Comparison of ENCODE assay signal across 14 cellular contexts in the genomic region with DNA sequence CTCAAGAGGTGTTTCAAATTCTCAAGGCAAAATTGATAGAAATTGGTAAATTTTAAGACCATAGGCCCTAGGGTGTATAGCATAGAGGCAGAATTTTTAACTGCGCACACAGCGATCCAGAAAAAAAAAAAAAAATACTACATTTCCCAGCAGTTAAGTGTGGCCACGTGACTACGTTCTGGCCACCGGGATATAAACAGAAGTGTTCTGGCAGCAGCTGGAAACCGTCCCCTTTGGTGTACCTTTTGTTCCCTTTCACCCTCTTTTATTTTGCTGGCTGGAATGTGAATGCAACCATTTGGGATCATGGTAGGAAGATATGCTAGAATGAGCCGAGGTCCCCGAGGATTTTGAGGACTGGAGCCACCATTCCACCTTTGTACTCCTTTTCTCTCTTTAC. TPM values are rescaled to one million over a fixed set of nuclear protein-coding genes. Genes with fewer than 3 reads are reported as not detected.
DNase-seq lines count a peak whose midpoint lies in the region; ATAC-seq and TF ChIP-seq lines count a peak whose summit lies in the region.
"Had no signal": no experiment of that assay in that cellular context is flagged by ENCODE, and none has a peak within 500 bp of the region (broad histone marks: within the 10 kb centered on the region; RNA-seq: fewer than 3 reads in every experiment).

No MANE protein-coding gene starts in this region.

- WGBS in esophagus squamous epithelium, 2 donors: 67 to 71% methylated on average over 8 of the region's 8 CpGs

- no peak for ATAC-seq in GM21423 (IDR thresholded peaks at IDR 0.05; ENCODE audit: unreplicated experiment)

- TF ChIP-seq CTCF in breast epithelium (IDR thresholded peaks at IDR 0.05): no peak
- TF ChIP-seq CTCF in MCF 10A (IDR thresholded peaks at IDR 0.05; ENCODE audit: unreplicated experiment): no peak
- no peak for TF ChIP-seq CTCF in esophagus squamous epithelium (IDR thresholded peaks at IDR 0.05)
- TF ChIP-seq CTCF in nephron (IDR thresholded peaks at IDR 0.05; ENCODE audit: unreplicated experiment in 3 of 3): no peak

- POLR2A ChIA-PET in MCF 10A (lab: Yijun Ruan, JAX): interaction anchor here (0.6 to 1.5 kb wide), 6 partner anchors 9 to 1612 kb away, joined by 3 to 4 read pairs (median 3); no protein-coding TSS in a partner anchor

- H3K27me3 Mint-ChIP-seq in MCF 10A (ENCODE audit: insufficient read depth, unreplicated experiment) (peaks cover 19% of the 10 kb centered on the region), nephron (ENCODE audit: low read depth) (peaks cover 14% of the 10 kb centered on the region)

- H3K4me3 ChIP-seq in breast epithelium (no peak overlapping the region), esophagus squamous epithelium (no peak overlapping the region), HAP-1 (no peak overlapping the region)
- H3K4me3 ChIP-seq: GM23248 had no signal

- H3K4me3 Mint-ChIP-seq in MCF 10A (ENCODE audit: unreplicated experiment) (no peak overlapping the region), nephron (no peak overlapping the region)
- H3K4me3 Mint-ChIP-seq: activated naive CD8-positive, alpha-beta T cell treated with anti-CD3 and anti-CD28 coated beads, Interleukin-2, amount 10 ng/mL, durations not matched to agents 7 days and 5 days; memory B cell had no signal

- CTCF ChIA-PET in MCF 10A (lab: Yijun Ruan, JAX): interaction anchor here (0.6 to 1.3 kb wide), 2 partner anchors 22 kb away, joined by 3 read pairs; no protein-coding TSS in a partner anchor

- H3K27ac Mint-ChIP-seq in MCF 10A (ENCODE audit: low read depth, unreplicated experiment) (no peak overlapping the region), nephron (peak overlapping the region; percentile 31 to 80 (median 78))
- H3K27ac Mint-ChIP-seq: activated naive CD8-positive, alpha-beta T cell treated with anti-CD3 and anti-CD28 coated beads, Interleukin-2, amount 10 ng/mL, durations not matched to agents 7 days and 5 days; memory B cell had no signal

- DNase-seq in breast epithelium (ENCODE audit: low spot score in 2 of 2) (peak in 1 of 2 donors; percentile 72), MCF 10A (ENCODE audit: unreplicated experiment) (no peak), esophagus squamous epithelium (lab: John Stamatoyannopoulos, UW) (no peak), ureter (ENCODE audit: low spot score) (peak; percentile 36), HAP-1 (ENCODE audit: low spot score in 2 of 2) (no peak), DMS 273 treated with DMSO at 0.1 percent for 48 hours (lab: John Stamatoyannopoulos, UW) (no peak)
- DNase-seq: activated naive CD8-positive, alpha-beta T cell treated with anti-CD3 and anti-CD28 coated beads, Interleukin-2, amount 10 ng/mL, durations not matched to agents 7 days and 5 days; COR-L47; effector CD8-positive, alpha-beta T cell; GM23248; T-helper 9 cell had no signal

- in situ Hi-C loops in HAP-1 (cut with MboI; ENCODE audit: low sequenced_read_pairs): no loop called here

- H3K36me3 ChIP-seq in breast epithelium (no peaks in the 10 kb centered on the region), esophagus squamous epithelium (no peaks in the 10 kb centered on the region), HAP-1 (replicated peaks) (no peaks in the 10 kb centered on the region)

- intact Hi-C loops in breast epithelium (cut with DNase I; ENCODE audit: low total_unique reads): no loop called here
- intact Hi-C loops in MCF 10A (cut with micrococcal nuclease): no loop called here
- intact Hi-C loops in esophagus squamous epithelium (cut with DNase I): no loop called here

- TF ChIP-seq POLR2A in breast epithelium (IDR thresholded peaks at IDR 0.05) (no peak), esophagus squamous epithelium (IDR thresholded peaks at IDR 0.05) (no peak)

- peaks cover 6% of the 10 kb centered on the region for H3K36me3 Mint-ChIP-seq in MCF 10A (ENCODE audit: insufficient read depth, unreplicated experiment)
- H3K36me3 Mint-ChIP-seq in nephron (ENCODE audit: low read depth): peaks cover 3% of the 10 kb centered on the region
- H3K36me3 Mint-ChIP-seq: activated naive CD8-positive, alpha-beta T cell treated with anti-CD3 and anti-CD28 coated beads, Interleukin-2, amount 10 ng/mL, durations not matched to agents 7 days and 5 days had no signal

- H3K27ac ChIP-seq in breast epithelium: peak overlapping the region; percentile 81 to 82
- H3K27ac ChIP-seq in esophagus squamous epithelium: peak overlapping the region; percentile 36 to 78 (median 69)
- H3K27ac ChIP-seq: GM23248 had no signal

- no peaks in the 10 kb centered on the region for H3K9me3 Mint-ChIP-seq in MCF 10A (ENCODE audit: unreplicated experiment)
- peaks cover 13% of the 10 kb centered on the region for H3K9me3 Mint-ChIP-seq in nephron
- H3K9me3 Mint-ChIP-seq: memory B cell had no signal

- H3K4me1 ChIP-seq in breast epithelium (peaks cover 0 to 7% of the 10 kb centered on the region in 2 donors), esophagus squamous epithelium (peaks cover 7 to 54% (median 30%) of the 10 kb centered on the region in 3 donors), HAP-1 (no peaks in the 10 kb centered on the region)

- H3K9me3 ChIP-seq in breast epithelium (peaks cover 0 to 9% of the 10 kb centered on the region in 2 donors), esophagus squamous epithelium (peaks cover 0 to 7% (median 0%) of the 10 kb centered on the region in 3 donors), HAP-1 (peaks cover 2% of the 10 kb centered on the region; the same call in 1 of the 2 replicates)

- BruUV-seq in MCF 10A (replicated peaks; lab: Mats Ljungman, UMichigan): no TSS peak

- no peaks in the 10 kb centered on the region for H3K27me3 ChIP-seq in breast epithelium
- H3K27me3 ChIP-seq in esophagus squamous epithelium: no peaks in the 10 kb centered on the region
- peaks cover 2% of the 10 kb centered on the region; the same call in 1 of the 2 replicates for H3K27me3 ChIP-seq in HAP-1 (ENCODE audit: low read depth)

- H3K4me1 Mint-ChIP-seq in MCF 10A (ENCODE audit: insufficient read depth, unreplicated experiment) (peaks cover 12% of the 10 kb centered on the region), nephron (peaks cover 18% of the 10 kb centered on the region)
- H3K4me1 Mint-ChIP-seq: activated naive CD8-positive, alpha-beta T cell treated with anti-CD3 and anti-CD28 coated beads, Interleukin-2, amount 10 ng/mL, durations not matched to agents 7 days and 5 days; memory B cell had no signal

RNA-seq across cellular contexts. Expression of a gene that starts 52.7 kb away (rescaled TPM):
- total RNA-seq in breast epithelium: 10 to 100 TPM; 38.1 to 87.7 (median 63.9) TPM
- total RNA-seq in MCF 10A (2022): 19.6 and 32.4 TPM in 2 replicates
- total RNA-seq in esophagus squamous epithelium: 10 to 100 TPM; 22.6 to 51.9 (median 33.3) TPM
- 76.7 TPM for total RNA-seq in ureter

RNA-seq across cellular contexts. Expression of a gene that starts 54.4 kb away (rescaled TPM):
- total RNA-seq in breast epithelium (100 to 1,000 TPM in 2 of 3 donors, 10 to 100 TPM in 1; 55.4 to 264 (median 146) TPM), MCF 10A (2022) (39.2 and 51.4 TPM in 2 replicates), esophagus squamous epithelium (100 to 1,000 TPM in 1 of 4 donors, 10 to 100 TPM in 3; 53.0 to 129 (median 61.5) TPM), ureter (79.6 TPM)
